8 cellular contexts compared by ENCODE assay signal in genomic region chr12:121713257-121714155, GRCh38. TPM values are rescaled to one million over a fixed set of nuclear protein-coding genes. Genes with fewer than 3 reads are reported as not detected.
DNase-seq lines count a peak whose midpoint lies in the region; ATAC-seq and TF ChIP-seq lines count a peak whose summit lies in the region.

No MANE protein-coding gene starts in this region.

- H3K4me3 Mint-ChIP-seq in endodermal cell (peak overlapping the region; percentile 81), natural killer cell (peak overlapping the region; percentile 90)

- H3K4me1 Mint-ChIP-seq in endodermal cell = peaks cover 17% of the 10 kb centered on the region
- H3K4me1 Mint-ChIP-seq in natural killer cell = peaks cover 12 to 19% of the 10 kb centered on the region in 2 donors

- DNase-seq in Panc1 (ENCODE audit: low read depth, low spot score) (no peak), endodermal cell (no peak), natural killer cell (no peak), HK-2 (ENCODE audit: unreplicated experiment) (no peak), SHP77 (lab: John Stamatoyannopoulos, UW) (no peak)

- H3K27ac Mint-ChIP-seq in endodermal cell = peak overlapping the region; percentile 66
- peak overlapping the region in 1 of 2 donors; percentile 95 for H3K27ac Mint-ChIP-seq in natural killer cell

- in situ Hi-C loops in Panc1 (cut with HindIII; ENCODE audit: low pct_unique_long_range_greater_than_20kb, low sequenced_read_pairs) = no loop called here

- 36 to 42% methylated on average over 10 to 20 of the region's 20 CpGs for WGBS in endodermal cell (ENCODE audit: insufficient coverage in 1 of 2, insufficient read length in 1 of 2), 2 experiments

- H3K27me3 Mint-ChIP-seq in endodermal cell (ENCODE audit: insufficient read depth) (peaks cover 5% of the 10 kb centered on the region), natural killer cell (ENCODE audit: low read depth in 2 of 2) (no peaks in the 10 kb centered on the region)

- TSS peak; percentile 54 for BruUV-seq in Panc1 (replicated peaks; lab: Mats Ljungman, UMichigan)

- peak overlapping the region; percentile 75 to 85 for H3K4me3 ChIP-seq in Panc1 (ENCODE audit: low read depth in 2 of 2, low read length in 2 of 2)
- H3K4me3 ChIP-seq in endodermal cell (ENCODE audit: low read length) = peak overlapping the region; percentile 91

- H3K27me3 ChIP-seq in Panc1 (ENCODE audit: control insufficient read depth, insufficient read depth, low read length) (no peaks in the 10 kb centered on the region), endodermal cell (ENCODE audit: control insufficient read depth, insufficient read depth, low read length, poor library complexity, severe bottlenecking) (no peaks in the 10 kb centered on the region)

- H3K27ac ChIP-seq in Panc1 (ENCODE audit: low read length) (peak overlapping the region; percentile 73), endodermal cell (ENCODE audit: low read depth, low read length) (no peak overlapping the region)

- POLR2A ChIA-PET in Panc1 (lab: Charles Lee) = interaction anchor here (0.7 to 0.9 kb wide), 2 partner anchors 27 to 90 kb away, joined by 3 read pairs; no protein-coding TSS in a partner anchor

- peak; percentile 2 for ATAC-seq in GM21390 (IDR thresholded peaks at IDR 0.05; ENCODE audit: unreplicated experiment)
- peak; percentile 14; the same call in 1 of the 2 replicates for ATAC-seq in Panc1
- no peak for ATAC-seq in natural killer cell
- no peak for ATAC-seq in HG03196 (IDR thresholded peaks at IDR 0.05; ENCODE audit: unreplicated experiment)
- no peak for ATAC-seq in HG03045 (IDR thresholded peaks at IDR 0.05; ENCODE audit: unreplicated experiment)

- peaks cover 16% of the 10 kb centered on the region for H3K9me3 Mint-ChIP-seq in endodermal cell
- no peaks in the 10 kb centered on the region for H3K9me3 Mint-ChIP-seq in natural killer cell

- no peak for TF ChIP-seq CTCF in Panc1 (IDR thresholded peaks at IDR 0.05)
- no peak for TF ChIP-seq CTCF in endodermal cell (conservative IDR thresholded peaks at IDR 0.05)
- TF ChIP-seq CTCF in natural killer cell (IDR thresholded peaks at IDR 0.05) = no peak

- H3K9ac ChIP-seq in endodermal cell (ENCODE audit: extremely low read depth, low read length, poor library complexity, severe bottlenecking) = peak overlapping the region; percentile 90

- H3K36me3 ChIP-seq in Panc1 (ENCODE audit: control insufficient read depth, insufficient read depth, low read length) (0 out of 2 replicates have a peak, but pooled peaks cover 3% of the 10 kb centered on the region), endodermal cell (ENCODE audit: control insufficient read depth, insufficient read depth, low read length) (peaks cover 7% of the 10 kb centered on the region)

- H3K36me3 Mint-ChIP-seq in endodermal cell (ENCODE audit: low read depth) (peaks cover 11% of the 10 kb centered on the region), natural killer cell (no peaks in the 10 kb centered on the region)

- peaks cover 17% of the 10 kb centered on the region for H3K4me1 ChIP-seq in Panc1 (ENCODE audit: control insufficient read depth, insufficient read depth, low read length)
- no peaks in the 10 kb centered on the region for H3K4me1 ChIP-seq in endodermal cell (ENCODE audit: control insufficient read depth, insufficient read depth, low read length)

- intact Hi-C loops in Panc1 (cut with micrococcal nuclease; ENCODE audit: unreplicated experiment) = no loop called here
- intact Hi-C loops in natural killer cell (cut with micrococcal nuclease) = loop anchor here (2.0 to 5.0 kb wide), 2 partner anchors 27 to 79 kb away; partner anchors contain the start of gene RHOF

- no peaks in the 10 kb centered on the region for H3K9me3 ChIP-seq in Panc1 (ENCODE audit: control insufficient read depth, insufficient read depth, low read depth, low read length)
- H3K9me3 ChIP-seq in endodermal cell (ENCODE audit: control insufficient read depth, low read length) = no peaks in the 10 kb centered on the region

- CTCF ChIA-PET in Panc1 (lab: Charles Lee) = no interaction called here

RNA-seq across cellular contexts. Expression of gene TMEM120B, which starts 1.0 kb away (rescaled TPM):
- total RNA-seq in Panc1 (2021; ENCODE audit: unreplicated experiment) (22.3 TPM), endodermal cell (10 to 100 TPM; 21.8 to 25.3 TPM), natural killer cell (1 to 10 TPM; 6.3 to 8.4 (median 7.9) TPM)
- 15.1 TPM for polyA plus RNA-seq in Panc1 (2012; ENCODE audit: insufficient read length)
- polyA plus RNA-seq in endodermal cell (2013, experiment 1 of 2) = 11.6 TPM
- 8.8 TPM for polyA plus RNA-seq in endodermal cell (2013, experiment 2 of 2)

RNA-seq across cellular contexts. Expression of gene MORN3, which starts 44.1 kb away (rescaled TPM):
- 0.72 TPM for total RNA-seq in Panc1 (2021; ENCODE audit: unreplicated experiment)
- 1.7 TPM for polyA plus RNA-seq in Panc1 (2012; ENCODE audit: insufficient read length)
- total RNA-seq in endodermal cell = 1 to 10 TPM; 1.4 to 1.6 TPM
- polyA plus RNA-seq in endodermal cell (2013, experiment 1 of 2) = 0.96 TPM
- 0.79 TPM for polyA plus RNA-seq in endodermal cell (2013, experiment 2 of 2)
- total RNA-seq in natural killer cell = 1 to 10 TPM; 3.0 to 7.6 (median 4.4) TPM

Comparison
In these comparisons a context has a peak if more than half of its experiments do, and no peak if none do; other contexts are left out.
1. ATAC-seq: peak in GM21390 (single experiment) and Panc1 (single experiment); none in natural killer cell (0 of 3), HG03196 (single experiment) and HG03045 (single experiment).